17 cellular contexts compared by ENCODE assay signal in genomic region chr12:58818546-58818945, GRCh38.
"Had no signal": no experiment of that assay in that cellular context is flagged by ENCODE, and none has a peak within 500 bp of the region (broad histone marks: within the 10 kb centered on the region; RNA-seq: fewer than 3 reads in every experiment).

No MANE protein-coding gene starts in this region.

- H3K4me3 ChIP-seq: ovary, psoas muscle, skin epidermis, suprapubic skin, transverse colon, uterus had no signal

- H3K27me3 ChIP-seq: ovary, suprapubic skin, transverse colon, uterus had no signal

- ATAC-seq: activated T-cell treated with anti-CD3 and anti-CD28 coated beads, Interleukin-2, amount 50 U/mL, for 72 hours; naive thymus-derived CD8-positive, alpha-beta T cell; psoas muscle; right cardiac atrium had no signal

- H3K36me3 ChIP-seq: ovary, suprapubic skin, transverse colon, uterus, WERI-Rb-1 had no signal

- DNase-seq: activated CD4-positive, alpha-beta T cell treated with anti-CD3 and anti-CD28 coated beads for 1 hour; activated CD8-positive, alpha-beta memory T cell treated with anti-CD3 and anti-CD28 coated beads for 24 hours; activated CD8-positive, alpha-beta memory T cell treated with anti-CD3 and anti-CD28 coated beads, Interleukin-2, amount 50 U/mL, for 48 hours; activated effector memory CD4-positive, alpha-beta T cell treated with anti-CD3 and anti-CD28 coated beads, Interleukin-2, amount 50 U/mL, for 16 hours; activated naive CD4-positive, alpha-beta T cell treated with anti-CD3 and anti-CD28 coated beads, Interleukin-2, amount 50 U/mL, for 16 hours; activated T-cell treated with anti-CD3 and anti-CD28 coated beads, Interleukin-2, amount 50 U/mL, for 72 hours; endodermal cell; left cardiac atrium; naive thymus-derived CD8-positive, alpha-beta T cell; ovary; psoas muscle; right cardiac atrium; transverse colon; uterus; WERI-Rb-1 had no signal

- H3K27ac ChIP-seq: ovary, psoas muscle, skin epidermis, suprapubic skin, transverse colon, uterus, WERI-Rb-1 had no signal

- H3K4me1 ChIP-seq: psoas muscle, suprapubic skin, uterus had no signal

- H3K9me3 ChIP-seq: ovary, psoas muscle, suprapubic skin, transverse colon, uterus had no signal
